In the genomic region with DNA sequence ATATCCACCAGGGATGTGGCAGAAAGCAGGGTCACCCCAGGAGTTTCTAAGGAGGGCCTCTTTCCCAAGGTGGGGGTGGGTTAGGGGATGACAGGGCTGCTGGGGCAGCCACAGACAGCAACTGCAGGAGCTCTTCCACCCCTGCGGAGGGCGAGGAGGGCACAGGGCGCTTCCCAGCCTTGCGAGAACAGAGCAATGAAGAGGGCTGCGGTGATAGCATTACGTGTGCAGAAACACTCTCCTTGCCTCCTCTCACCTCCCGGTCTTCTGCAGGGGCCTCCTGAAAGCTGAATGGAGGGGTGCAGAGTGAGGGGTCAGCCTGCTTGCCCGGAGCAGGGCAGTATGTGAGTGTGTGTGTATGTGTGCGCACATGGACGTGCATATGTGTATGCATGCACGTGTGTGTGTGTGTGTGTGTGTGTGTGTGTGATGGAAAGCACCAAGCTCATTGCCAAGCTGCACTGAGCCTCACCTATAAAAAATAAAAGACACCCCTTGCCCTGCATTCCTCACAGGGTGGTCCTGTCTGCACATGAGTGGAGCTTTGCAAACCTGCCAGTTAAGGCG, we compare ENCODE assay signal across 15 cellular contexts. TPM values are rescaled to one million over a fixed set of nuclear protein-coding genes. Genes with fewer than 3 reads are reported as not detected.
DNase-seq lines count a peak whose midpoint lies in the region; ATAC-seq and TF ChIP-seq lines count a peak whose summit lies in the region.
"Had no signal": no experiment of that assay in that cellular context is flagged by ENCODE, and none has a peak within 500 bp of the region (broad histone marks: within the 10 kb centered on the region; RNA-seq: fewer than 3 reads in every experiment).

No MANE protein-coding gene starts in this region.

- DNase-seq in SIG-M5 (lab: John Stamatoyannopoulos, UW), result peak; percentile 2
- no peak for DNase-seq in esophagus squamous epithelium (lab: John Stamatoyannopoulos, UW)
- DNase-seq in osteocyte (ENCODE audit: extremely low spot score, unreplicated experiment), result peak; percentile 63
- DNase-seq in upper lobe of right lung, result no peak
- no peak for DNase-seq in ecto neural progenitor cell (ENCODE audit: low spot score)
- DNase-seq in NCI-H748 treated with DMSO at 0.1 percent for 48 hours (lab: John Stamatoyannopoulos, UW), result no peak
- DNase-seq: activated B cell treated with CpG ODN at 0.5 μM for 24 hours; CD4-positive, alpha-beta T cell; central memory CD4-positive, alpha-beta T cell; GDM1; NCI-H1105; NCI-H226 had no signal

- H3K36me3 ChIP-seq in esophagus squamous epithelium, result no peaks in the 10 kb centered on the region
- no peaks in the 10 kb centered on the region for H3K36me3 ChIP-seq in upper lobe of right lung

- H3K27ac ChIP-seq in esophagus squamous epithelium (peak overlapping the region; percentile 78 to 86 (median 82)), upper lobe of right lung (peak overlapping the region; percentile 79)

- H3K36me3 Mint-ChIP-seq in osteocyte (ENCODE audit: unreplicated experiment), result no peaks in the 10 kb centered on the region

- peaks cover 11% of the 10 kb centered on the region for H3K4me1 Mint-ChIP-seq in osteocyte (ENCODE audit: unreplicated experiment)
- H3K4me1 Mint-ChIP-seq: activated B cell treated with CpG ODN at 0.5 μM for 24 hours had no signal

- H3K9me3 ChIP-seq in esophagus squamous epithelium, result no peaks in the 10 kb centered on the region
- H3K9me3 ChIP-seq in upper lobe of right lung, result no peaks in the 10 kb centered on the region

- ATAC-seq in upper lobe of right lung, result no peak
- ATAC-seq in HG03571 (IDR thresholded peaks at IDR 0.05; ENCODE audit: unreplicated experiment), result no peak
- ATAC-seq: activated naive CD4-positive, alpha-beta T cell treated with anti-CD3 and anti-CD28 coated beads, Interleukin-2, amount 50 U/mL, for 72 hours had no signal

- no peak overlapping the region for H3K27ac Mint-ChIP-seq in osteocyte (ENCODE audit: unreplicated experiment)
- H3K27ac Mint-ChIP-seq: activated B cell treated with CpG ODN at 0.5 μM for 24 hours; activated naive CD4-positive, alpha-beta T cell treated with anti-CD3 and anti-CD28 coated beads, Interleukin-2, amount 50 U/mL, for 72 hours; CD4-positive, alpha-beta T cell had no signal

- intact Hi-C loops in esophagus squamous epithelium (cut with DNase I), result no loop called here
- intact Hi-C loops in upper lobe of right lung (cut with DNase I), result no loop called here

- no peaks in the 10 kb centered on the region for H3K9me3 Mint-ChIP-seq in osteocyte (ENCODE audit: unreplicated experiment)

- no peak overlapping the region for H3K4me3 Mint-ChIP-seq in osteocyte (ENCODE audit: unreplicated experiment)
- H3K4me3 Mint-ChIP-seq: activated B cell treated with CpG ODN at 0.5 μM for 24 hours; CD4-positive, alpha-beta T cell had no signal

- H3K4me3 ChIP-seq in esophagus squamous epithelium (peak overlapping the region in 1 of 4 donors; percentile 32), upper lobe of right lung (peak overlapping the region; percentile 16)

- no peak for TF ChIP-seq POLR2A in esophagus squamous epithelium (IDR thresholded peaks at IDR 0.05)

- 27 to 42% methylated on average over 6 to 11 of the region's 12 CpGs for WGBS in esophagus squamous epithelium, 2 donors

- TF ChIP-seq CTCF in esophagus squamous epithelium (IDR thresholded peaks at IDR 0.05) (no peak), osteocyte (IDR thresholded peaks at IDR 0.05) (no peak), upper lobe of right lung (IDR thresholded peaks at IDR 0.05) (no peak)

- peaks cover 8% of the 10 kb centered on the region for H3K27me3 Mint-ChIP-seq in osteocyte (ENCODE audit: unreplicated experiment)
- H3K27me3 Mint-ChIP-seq: CD4-positive, alpha-beta T cell had no signal

- H3K27me3 ChIP-seq in esophagus squamous epithelium, result no peaks in the 10 kb centered on the region
- H3K27me3 ChIP-seq in upper lobe of right lung, result no peaks in the 10 kb centered on the region

- H3K4me1 ChIP-seq in esophagus squamous epithelium (peaks cover 24 to 67% (median 41%) of the 10 kb centered on the region in 3 donors), upper lobe of right lung (peaks cover 20% of the 10 kb centered on the region)

RNA-seq across cellular contexts. Expression of gene IL1R2, which starts 29.4 kb away (rescaled TPM):
- total RNA-seq in esophagus squamous epithelium (100 to 1,000 TPM in 1 of 4 donors, 10 to 100 TPM in 3; 24.1 to 182 (median 78.0) TPM), osteocyte (not detected in 2 replicates), upper lobe of right lung (17.0 TPM)
- total RNA-seq: activated B cell treated with CpG ODN at 0.5 μM for 24 hours, OCI-LY7 had no signal

Comparison
In these comparisons a context has a peak if more than half of its experiments do, and no peak if none do; other contexts are left out.
1. DNase-seq: peak in SIG-M5 (single experiment) and osteocyte (single experiment); none in esophagus squamous epithelium (single experiment), upper lobe of right lung (single experiment), ecto neural progenitor cell (single experiment) and NCI-H748 treated with DMSO at 0.1 percent for 48 hours (single experiment).
2. RNA of gene IL1R2, which starts 29.4 kb away (total RNA-seq): 24.1 to 182 TPM in esophagus squamous epithelium and 17.0 TPM in upper lobe of right lung (single experiment); not detected in osteocyte; every median in the first group is over 10 times any median in the second.